In the genomic region with DNA sequence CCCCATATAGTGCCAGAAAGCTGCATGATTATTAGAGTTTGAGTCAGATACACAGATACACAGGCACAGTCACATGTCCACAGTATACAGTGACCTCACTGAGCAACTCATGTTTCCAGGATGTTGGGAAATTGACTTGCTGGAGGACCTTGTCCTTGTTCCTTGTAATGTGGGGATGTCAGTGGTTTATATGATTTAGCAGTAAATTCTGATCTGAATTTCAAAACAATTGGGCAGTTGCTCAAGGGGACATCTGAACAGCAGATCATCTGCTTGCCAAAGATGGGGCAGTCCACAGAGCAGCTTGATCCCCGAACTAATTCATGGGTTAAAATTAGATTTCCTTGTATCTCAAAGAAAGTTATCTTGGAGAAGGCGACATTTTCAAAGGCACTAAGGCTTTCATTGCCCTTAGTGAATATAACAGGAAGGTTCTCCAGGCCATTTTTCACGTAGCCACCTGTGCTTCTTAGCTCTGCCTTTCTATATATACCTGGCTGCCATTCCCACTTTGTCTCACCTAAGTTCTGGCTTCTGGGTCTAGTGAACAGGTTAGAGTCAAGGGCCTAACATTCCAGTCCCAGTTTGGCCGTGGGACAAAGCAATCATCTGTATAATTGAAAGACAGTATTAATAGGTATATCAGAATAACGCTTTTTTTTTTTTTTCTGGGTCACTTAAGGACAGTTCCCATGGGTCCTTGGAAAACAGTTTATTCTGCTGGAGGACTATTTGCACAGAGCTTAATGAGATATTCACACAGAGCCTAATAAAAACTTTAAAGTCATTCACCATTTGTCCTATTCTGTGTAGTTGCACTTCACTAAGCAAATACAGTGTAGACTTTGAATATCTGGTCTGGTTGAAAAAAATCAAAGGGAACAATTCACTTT, we compare ENCODE assay signal across 1 cellular context.
TF ChIP-seq lines count a peak whose summit lies in the region.

No MANE protein-coding gene starts in this region.

TF ChIP-seq in HepG2, 621 proteins besides CTCF, POLR2A, EP300 and RAD21 (continued from another document):
- TF ChIP-seq, protein P1, sequence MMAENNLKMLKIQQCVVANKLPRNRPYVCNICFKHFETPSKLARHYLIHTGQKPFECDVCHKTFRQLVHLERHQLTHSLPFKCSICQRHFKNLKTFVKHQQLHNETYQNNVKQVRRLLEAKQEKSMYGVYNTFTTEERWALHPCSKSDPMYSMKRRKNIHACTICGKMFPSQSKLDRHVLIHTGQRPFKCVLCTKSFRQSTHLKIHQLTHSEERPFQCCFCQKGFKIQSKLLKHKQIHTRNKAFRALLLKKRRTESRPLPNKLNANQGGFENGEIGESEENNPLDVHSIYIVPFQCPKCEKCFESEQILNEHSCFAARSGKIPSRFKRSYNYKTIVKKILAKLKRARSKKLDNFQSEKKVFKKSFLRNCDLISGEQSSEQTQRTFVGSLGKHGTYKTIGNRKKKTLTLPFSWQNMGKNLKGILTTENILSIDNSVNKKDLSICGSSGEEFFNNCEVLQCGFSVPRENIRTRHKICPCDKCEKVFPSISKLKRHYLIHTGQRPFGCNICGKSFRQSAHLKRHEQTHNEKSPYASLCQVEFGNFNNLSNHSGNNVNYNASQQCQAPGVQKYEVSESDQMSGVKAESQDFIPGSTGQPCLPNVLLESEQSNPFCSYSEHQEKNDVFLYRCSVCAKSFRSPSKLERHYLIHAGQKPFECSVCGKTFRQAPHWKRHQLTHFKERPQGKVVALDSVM (CRISPR knock-in tag; IDR thresholded peaks at IDR 0.05): no peak
- peak; percentile 67 for TF ChIP-seq BCL6 (CRISPR knock-in tag; IDR thresholded peaks at IDR 0.05)
- TF ChIP-seq, protein P2, sequence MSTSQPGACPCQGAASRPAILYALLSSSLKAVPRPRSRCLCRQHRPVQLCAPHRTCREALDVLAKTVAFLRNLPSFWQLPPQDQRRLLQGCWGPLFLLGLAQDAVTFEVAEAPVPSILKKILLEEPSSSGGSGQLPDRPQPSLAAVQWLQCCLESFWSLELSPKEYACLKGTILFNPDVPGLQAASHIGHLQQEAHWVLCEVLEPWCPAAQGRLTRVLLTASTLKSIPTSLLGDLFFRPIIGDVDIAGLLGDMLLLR (CRISPR knock-in tag; IDR thresholded peaks at IDR 0.05): no peak
- TF ChIP-seq ETV6 (CRISPR knock-in tag; conservative IDR thresholded peaks at IDR 0.05): no peak
- no peak for TF ChIP-seq AGO2 (optimal IDR thresholded peaks at IDR 0.05; ENCODE audit: low read depth, low read length)
- TF ChIP-seq ZNF263 (CRISPR knock-in tag; IDR thresholded peaks at IDR 0.05): 0 out of 2 replicates have a peak, but pooled peaks have one; percentile 19
- TF ChIP-seq, protein P3, sequence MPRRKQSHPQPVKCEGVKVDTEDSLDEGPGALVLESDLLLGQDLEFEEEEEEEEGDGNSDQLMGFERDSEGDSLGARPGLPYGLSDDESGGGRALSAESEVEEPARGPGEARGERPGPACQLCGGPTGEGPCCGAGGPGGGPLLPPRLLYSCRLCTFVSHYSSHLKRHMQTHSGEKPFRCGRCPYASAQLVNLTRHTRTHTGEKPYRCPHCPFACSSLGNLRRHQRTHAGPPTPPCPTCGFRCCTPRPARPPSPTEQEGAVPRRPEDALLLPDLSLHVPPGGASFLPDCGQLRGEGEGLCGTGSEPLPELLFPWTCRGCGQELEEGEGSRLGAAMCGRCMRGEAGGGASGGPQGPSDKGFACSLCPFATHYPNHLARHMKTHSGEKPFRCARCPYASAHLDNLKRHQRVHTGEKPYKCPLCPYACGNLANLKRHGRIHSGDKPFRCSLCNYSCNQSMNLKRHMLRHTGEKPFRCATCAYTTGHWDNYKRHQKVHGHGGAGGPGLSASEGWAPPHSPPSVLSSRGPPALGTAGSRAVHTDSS (CRISPR knock-in tag; conservative IDR thresholded peaks at IDR 0.05): no peak
- TF ChIP-seq ZNF331 (CRISPR knock-in tag; IDR thresholded peaks at IDR 0.05): peak; percentile 49
- peak; percentile 83; the same call in 1 of the 2 replicates for TF ChIP-seq ZNF232 (CRISPR knock-in tag; IDR thresholded peaks at IDR 0.05; ENCODE audit: borderline replicate concordance)
- TF ChIP-seq, protein P4, sequence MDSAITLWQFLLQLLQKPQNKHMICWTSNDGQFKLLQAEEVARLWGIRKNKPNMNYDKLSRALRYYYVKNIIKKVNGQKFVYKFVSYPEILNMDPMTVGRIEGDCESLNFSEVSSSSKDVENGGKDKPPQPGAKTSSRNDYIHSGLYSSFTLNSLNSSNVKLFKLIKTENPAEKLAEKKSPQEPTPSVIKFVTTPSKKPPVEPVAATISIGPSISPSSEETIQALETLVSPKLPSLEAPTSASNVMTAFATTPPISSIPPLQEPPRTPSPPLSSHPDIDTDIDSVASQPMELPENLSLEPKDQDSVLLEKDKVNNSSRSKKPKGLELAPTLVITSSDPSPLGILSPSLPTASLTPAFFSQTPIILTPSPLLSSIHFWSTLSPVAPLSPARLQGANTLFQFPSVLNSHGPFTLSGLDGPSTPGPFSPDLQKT (CRISPR knock-in tag; IDR thresholded peaks at IDR 0.05; ENCODE audit: borderline replicate concordance): no peak
- no peak for TF ChIP-seq ZBTB42 (CRISPR knock-in tag; IDR thresholded peaks at IDR 0.05)
- TF ChIP-seq, protein P5, sequence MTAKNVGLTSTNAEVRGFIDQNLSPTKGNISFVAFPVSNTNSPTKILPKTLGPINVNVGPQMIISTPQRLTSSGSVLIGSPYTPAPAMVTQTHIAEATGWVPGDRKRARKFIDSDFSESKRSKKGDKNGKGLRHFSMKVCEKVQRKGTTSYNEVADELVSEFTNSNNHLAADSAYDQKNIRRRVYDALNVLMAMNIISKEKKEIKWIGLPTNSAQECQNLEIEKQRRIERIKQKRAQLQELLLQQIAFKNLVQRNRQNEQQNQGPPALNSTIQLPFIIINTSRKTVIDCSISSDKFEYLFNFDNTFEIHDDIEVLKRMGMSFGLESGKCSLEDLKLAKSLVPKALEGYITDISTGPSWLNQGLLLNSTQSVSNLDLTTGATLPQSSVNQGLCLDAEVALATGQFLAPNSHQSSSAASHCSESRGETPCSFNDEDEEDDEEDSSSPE (CRISPR knock-in tag; IDR thresholded peaks at IDR 0.05): no peak
- TF ChIP-seq ZNF205 (CRISPR knock-in tag; IDR thresholded peaks at IDR 0.05): no peak
- TF ChIP-seq ZKSCAN8 (CRISPR knock-in tag; IDR thresholded peaks at IDR 0.05; ENCODE audit: borderline replicate concordance): peak; percentile 99
- TF ChIP-seq MIXL1 (CRISPR knock-in tag; IDR thresholded peaks at IDR 0.05): peak; percentile 78
